ENCODE assay signal across 9 cellular contexts in the genomic region with DNA sequence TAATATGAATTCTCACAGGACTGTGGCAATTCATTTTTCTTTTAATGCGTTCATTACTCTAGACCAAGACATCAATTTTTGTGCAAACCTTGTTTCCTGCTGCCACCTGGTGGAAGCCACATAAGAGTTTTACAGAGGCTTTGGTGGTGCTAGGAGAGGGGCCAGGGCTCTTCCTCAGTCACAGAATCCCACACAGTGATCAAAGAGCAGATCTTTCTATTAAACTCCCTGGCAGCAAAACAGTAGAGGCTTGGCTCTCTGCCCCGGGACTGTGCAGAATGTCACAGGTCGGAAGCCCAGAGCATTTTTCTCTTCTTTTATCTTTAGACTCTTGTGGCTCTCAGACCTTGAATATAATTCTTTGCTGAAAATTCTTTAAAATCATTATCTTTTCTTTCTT.
DNase-seq lines count a peak whose midpoint lies in the region; ATAC-seq and TF ChIP-seq lines count a peak whose summit lies in the region.
"Had no signal": no experiment of that assay in that cellular context is flagged by ENCODE, and none has a peak within 500 bp of the region (broad histone marks: within the 10 kb centered on the region; RNA-seq: fewer than 3 reads in every experiment).

No MANE protein-coding gene starts in this region.

- H3F3A ChIP-seq in Loucy (ENCODE audit: low read depth): no peaks in the 10 kb centered on the region

- H3K9me3 Mint-ChIP-seq in naive B cell: peaks cover 0 to 17% (median 0%) of the 10 kb centered on the region in 7 donors
- H3K9me3 Mint-ChIP-seq in activated CD8-positive, alpha-beta memory T cell treated with anti-CD3 and anti-CD28 coated beads, Interleukin-2, amount 10 ng/mL, durations not matched to agents 7 days and 5 days (ENCODE audit: low read depth): no peaks in the 10 kb centered on the region

- no peaks in the 10 kb centered on the region for H3K36me3 Mint-ChIP-seq in naive B cell
- H3K36me3 Mint-ChIP-seq in activated CD8-positive, alpha-beta memory T cell treated with anti-CD3 and anti-CD28 coated beads, Interleukin-2, amount 10 ng/mL, durations not matched to agents 7 days and 5 days: no peaks in the 10 kb centered on the region

- H3K4me3 ChIP-seq in Loucy (ENCODE audit: low read length, poor library complexity, severe bottlenecking): no peak overlapping the region

- no peak overlapping the region for H3K27ac Mint-ChIP-seq in naive B cell
- no peak overlapping the region for H3K27ac Mint-ChIP-seq in activated CD8-positive, alpha-beta memory T cell treated with anti-CD3 and anti-CD28 coated beads, Interleukin-2, amount 10 ng/mL, durations not matched to agents 7 days and 5 days
- H3K27ac Mint-ChIP-seq: IgD-negative memory B cell had no signal

- no peaks in the 10 kb centered on the region for H3K4me1 Mint-ChIP-seq in naive B cell
- no peaks in the 10 kb centered on the region for H3K4me1 Mint-ChIP-seq in activated CD8-positive, alpha-beta memory T cell treated with anti-CD3 and anti-CD28 coated beads, Interleukin-2, amount 10 ng/mL, durations not matched to agents 7 days and 5 days
- H3K4me1 Mint-ChIP-seq: IgD-negative memory B cell had no signal

- H3K36me3 ChIP-seq in Loucy (ENCODE audit: insufficient read depth, low read length): no peaks in the 10 kb centered on the region

- no peaks in the 10 kb centered on the region for H3K79me2 ChIP-seq in Loucy (ENCODE audit: insufficient read depth, low read length)

- no peaks in the 10 kb centered on the region for H3K4me1 ChIP-seq in Loucy (ENCODE audit: insufficient read depth, low read length, poor library complexity, severe bottlenecking)

- no peak overlapping the region for H3K4me2 ChIP-seq in Loucy (ENCODE audit: low read depth, low read length, poor library complexity, severe bottlenecking)

- ATAC-seq in GM19351 (IDR thresholded peaks at IDR 0.05; ENCODE audit: unreplicated experiment): peak; percentile 91
- no peak for ATAC-seq in naive B cell (ENCODE audit: low read depth in 2 of 2)
- ATAC-seq in activated CD8-positive, alpha-beta memory T cell treated with anti-CD3 and anti-CD28 coated beads, Interleukin-2, amount 10 ng/mL, durations not matched to agents 7 days and 5 days: no peak
- ATAC-seq in esophagus mucosa: no peak

- H3K4me3 Mint-ChIP-seq in naive B cell: no peak overlapping the region
- H3K4me3 Mint-ChIP-seq in activated CD8-positive, alpha-beta memory T cell treated with anti-CD3 and anti-CD28 coated beads, Interleukin-2, amount 10 ng/mL, durations not matched to agents 7 days and 5 days: no peak overlapping the region
- H3K4me3 Mint-ChIP-seq: IgD-negative memory B cell had no signal

- CTCF ChIA-PET in activated CD8-positive, alpha-beta memory T cell treated with anti-CD3 and anti-CD28 coated beads, Interleukin-2, amount 10 ng/mL, durations not matched to agents 7 days and 5 days (lab: Charles Lee): no interaction called here

- no peak overlapping the region for H2AFZ ChIP-seq in Loucy (ENCODE audit: low read length)

- no peak overlapping the region for H3K9ac ChIP-seq in Loucy (ENCODE audit: low read depth, low read length, poor library complexity, severe bottlenecking)

- H3K9me3 ChIP-seq in Loucy (ENCODE audit: insufficient read depth, low read depth, low read length): 0 out of 2 replicates have a peak, but pooled peaks cover 3% of the 10 kb centered on the region

- H3K27me3 ChIP-seq in Loucy (ENCODE audit: insufficient read depth, low read length, poor library complexity, severe bottlenecking): no peaks in the 10 kb centered on the region

- H3K27ac ChIP-seq in epithelial cell of prostate: no peak overlapping the region

- H3K27me3 Mint-ChIP-seq in naive B cell: peaks cover 0 to 5% (median 5%) of the 10 kb centered on the region in 3 donors
- H3K27me3 Mint-ChIP-seq in activated CD8-positive, alpha-beta memory T cell treated with anti-CD3 and anti-CD28 coated beads, Interleukin-2, amount 10 ng/mL, durations not matched to agents 7 days and 5 days: no peaks in the 10 kb centered on the region

- peak; percentile 46 for DNase-seq in CD1c-positive myeloid dendritic cell (ENCODE audit: extremely low spot score)
- DNase-seq in RKO (ENCODE audit: low spot score): peak; percentile 77
- DNase-seq in epithelial cell of prostate (ENCODE audit: low read depth, low spot score): peak; percentile 2
- DNase-seq in naive B cell: peak; percentile 2
- DNase-seq in activated CD8-positive, alpha-beta memory T cell treated with anti-CD3 and anti-CD28 coated beads, Interleukin-2, amount 10 ng/mL, durations not matched to agents 7 days and 5 days: no peak

- no peaks in the 10 kb centered on the region for H3K9me2 ChIP-seq in Loucy (replicated peaks; ENCODE audit: low read depth, low read length)

- peak; percentile 62 for TF ChIP-seq CTCF in Loucy (conservative IDR thresholded peaks at IDR 0.05; ENCODE audit: low read length)

- no peaks in the 10 kb centered on the region for H4K20me1 ChIP-seq in Loucy (ENCODE audit: insufficient read depth, low read length, poor library complexity, severe bottlenecking)
